8 cellular contexts compared by ENCODE assay signal in the genomic region with DNA sequence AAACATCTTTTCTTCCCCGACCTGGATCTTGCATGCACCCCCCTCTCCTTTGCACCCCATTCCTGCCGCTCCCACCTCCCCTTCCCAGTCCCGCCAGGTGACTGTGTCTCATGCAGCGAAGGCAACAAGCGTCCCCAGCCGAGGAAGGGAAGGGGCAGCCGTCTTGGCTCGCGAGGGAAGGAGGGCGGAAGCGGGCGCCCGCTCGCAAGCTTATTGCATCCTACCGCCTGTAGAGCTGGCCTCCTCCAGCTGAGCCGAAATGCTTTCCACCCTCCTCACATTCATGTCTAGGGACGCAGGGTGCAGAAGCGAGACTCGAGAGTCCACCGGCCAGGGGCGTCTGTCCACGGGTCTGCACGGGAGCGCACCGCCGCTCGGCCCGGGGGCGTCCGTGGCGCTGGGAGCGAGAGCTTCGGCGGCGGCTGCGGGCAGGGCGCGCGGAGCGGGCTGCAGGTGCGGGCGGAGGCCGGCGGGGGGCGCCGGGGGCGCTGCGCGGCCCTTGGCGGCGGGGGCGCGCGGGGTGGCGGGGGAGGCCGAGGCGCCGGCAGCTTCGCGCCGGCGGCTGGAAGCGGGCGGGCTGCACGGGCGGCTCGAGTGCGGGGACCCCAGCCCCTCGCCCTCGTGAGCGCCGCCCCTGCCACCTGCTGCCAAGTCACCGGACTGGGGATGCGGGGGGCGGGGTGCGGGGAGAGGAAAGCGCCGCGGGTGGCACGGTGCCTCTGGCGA. TPM values are rescaled to one million over a fixed set of nuclear protein-coding genes. Genes with fewer than 3 reads are reported as not detected.
A peak's percentile ranks its signal among the peaks of the same experiment; 100 is the strongest.
DNase-seq lines count a peak whose midpoint lies in the region; ATAC-seq, FAIRE-seq and TF ChIP-seq lines count a peak whose summit lies in the region.

A gene (minus strand): TSS at position 426 of the 726 bp plus-strand sequence.

- no peak for FAIRE-seq in kidney (lab: Jason Lieb, UNC)

- H3K9ac ChIP-seq in kidney (ENCODE audit: low read length in 2 of 2) = no peak within 1 kb of the TSS

- H3K4me1 ChIP-seq in ascending aorta = no peaks in the 10 kb centered on the region
- H3K4me1 ChIP-seq in kidney (ENCODE audit: control insufficient read depth in 1 of 2, insufficient read depth in 1 of 2, low read depth in 1 of 2, low read length in 2 of 2) = peaks cover 0 to 5% of the 10 kb centered on the region in 2 donors
- peaks cover 0 to 15% (median 3%) of the 10 kb centered on the region in 4 donors for H3K4me1 ChIP-seq in upper lobe of left lung

- peak; percentile 14 for DNase-seq in stimulated activated CD4-positive, alpha-beta T cell treated with anti-CD3 and anti-CD28 coated beads, Interleukin-15, amount 100 ng/mL, for 24 hours
- no peak for DNase-seq in stimulated activated CD4-positive, alpha-beta T cell treated with anti-CD3 and anti-CD28 coated beads, Interleukin-4, amount 100 ng/mL, for 24 hours
- DNase-seq in ascending aorta (ENCODE audit: low spot score in 2 of 2) = no peak
- peak; percentile 55 for DNase-seq in kidney
- DNase-seq in upper lobe of left lung = peak in 1 of 2 donors; percentile 82
- DNase-seq in Kasumi-1 (lab: John Stamatoyannopoulos, UW) = no peak
- DNase-seq in HT-29 (ENCODE audit: low spot score) = no peak

- TF ChIP-seq CTCF in ascending aorta (IDR thresholded peaks at IDR 0.05) (no peak), kidney (IDR thresholded peaks at IDR 0.05; ENCODE audit: borderline replicate concordance, extremely low read depth, insufficient read depth) (no peak), upper lobe of left lung (IDR thresholded peaks at IDR 0.05) (no peak)

- 0 to 5% methylated on average over 5 to 68 of the region's 81 CpGs for WGBS in upper lobe of left lung, 2 donors

- H3K9me3 ChIP-seq in ascending aorta (no peaks in the 10 kb centered on the region), kidney (ENCODE audit: control insufficient read depth in 1 of 2, low read length in 2 of 2) (no peaks in the 10 kb centered on the region), upper lobe of left lung (no peaks in the 10 kb centered on the region)

- no peak for TF ChIP-seq EP300 in upper lobe of left lung (IDR thresholded peaks at IDR 0.05)

- H3K4me3 ChIP-seq in ascending aorta (peak within 1 kb of the TSS; percentile 10 to 32), kidney (ENCODE audit: low read length in 2 of 2) (peak within 1 kb of the TSS; percentile 42 to 45), upper lobe of left lung (peak within 1 kb of the TSS in 3 of 4 donors; percentile 27 to 39 (median 29))

- H3K27ac ChIP-seq in ascending aorta (no peak within 1 kb of the TSS), kidney (ENCODE audit: low read depth in 2 of 2, low read length in 2 of 2) (no peak within 1 kb of the TSS), upper lobe of left lung (no peak within 1 kb of the TSS)

- H3K27me3 ChIP-seq in ascending aorta (no peaks in the 10 kb centered on the region), upper lobe of left lung (peaks cover 0 to 6% (median 1%) of the 10 kb centered on the region in 4 donors)

- intact Hi-C loops in ascending aorta (cut with DNase I) (no loop called here), kidney (cut with DNase I) (no loop called here)

- no peak for TF ChIP-seq POLR2A in upper lobe of left lung (IDR thresholded peaks at IDR 0.05)

- H3K36me3 ChIP-seq in ascending aorta (no peaks in the 10 kb centered on the region), kidney (ENCODE audit: control insufficient read depth in 1 of 2, insufficient read depth in 2 of 2, low read length in 2 of 2) (no peaks in the 10 kb centered on the region), upper lobe of left lung (no peaks in the 10 kb centered on the region)

- ATAC-seq in upper lobe of left lung (ENCODE audit: low FRiP score in 2 of 2) (no peak), GM21390 (IDR thresholded peaks at IDR 0.05; ENCODE audit: unreplicated experiment) (no peak)

RNA-seq across cellular contexts. Expression of the gene that starts here (rescaled TPM):
- total RNA-seq in ascending aorta (not detected), kidney (43.9 TPM), upper lobe of left lung (under 1 TPM in 1 of 6 donors, not detected in 5; 0.20 TPM)
- 9.8 TPM for polyA plus RNA-seq in kidney (ENCODE audit: insufficient read depth, low read depth, low replicate concordance)
- not detected in 2 replicates for total RNA-seq in HT-29 (2014; rRNA removed; shearing (Covaris generic))

Comparison
In these comparisons a context has a peak if more than half of its experiments do, and no peak if none do; other contexts are left out.
1. RNA of the gene that starts here (total RNA-seq): 43.9 TPM in kidney (single experiment); 0.20 TPM in upper lobe of left lung, not detected in ascending aorta (single experiment) and not detected in HT-29; every median in the first group is over 10 times any median in the second.
2. DNase-seq: peak in stimulated activated CD4-positive, alpha-beta T cell treated with anti-CD3 and anti-CD28 coated beads, Interleukin-15, amount 100 ng/mL, for 24 hours (single experiment) and kidney (single experiment); none in stimulated activated CD4-positive, alpha-beta T cell treated with anti-CD3 and anti-CD28 coated beads, Interleukin-4, amount 100 ng/mL, for 24 hours (single experiment), ascending aorta (0 of 2), Kasumi-1 (0 of 2) and HT-29 (single experiment).
3. Peak in every context shown above with its lines, with median percentiles within 50 percentile points of each other: H3K4me3 ChIP-seq.